In genomic region chr2:127220807-127221527, GRCh38 we compare ENCODE assay signal across 9 cellular contexts. TPM values are rescaled to one million over a fixed set of nuclear protein-coding genes. Genes with fewer than 3 reads are reported as not detected.
DNase-seq lines count a peak whose midpoint lies in the region; ATAC-seq, FAIRE-seq and TF ChIP-seq lines count a peak whose summit lies in the region.
"Had no signal": no experiment of that assay in that cellular context is flagged by ENCODE, and none has a peak within 500 bp of the region (broad histone marks: within the 10 kb centered on the region; RNA-seq: fewer than 3 reads in every experiment).

No MANE protein-coding gene starts in this region.

- no peaks in the 10 kb centered on the region for H3K9me2 ChIP-seq in GM23338 (ENCODE audit: insufficient read depth)

- TF ChIP-seq RAD21 in K562 (CRISPR knock-in tag; conservative IDR thresholded peaks at IDR 0.05 in 1 of 2, IDR thresholded peaks at IDR 0.05 in 1 of 2) = no peak

- no peaks in the 10 kb centered on the region for H3K9me1 ChIP-seq in K562 (ENCODE audit: control insufficient read depth, insufficient read depth, low read length)

- in situ Hi-C loops in K562 (cut with MboI) = no loop called here

- H3K27me3 Mint-ChIP-seq in GM23338 (ENCODE audit: insufficient read depth, low read depth, poor library complexity) (peaks cover 32% of the 10 kb centered on the region), mesothelial cell of epicardium (ENCODE audit: low read depth) (peaks cover 49% of the 10 kb centered on the region)

- no peak for TF ChIP-seq POLR2A in K562 (conservative IDR thresholded peaks at IDR 0.05)

- peaks cover 9% of the 10 kb centered on the region for H3K4me1 ChIP-seq in GM23338 (ENCODE audit: insufficient read depth)
- peaks cover 0 to 9% of the 10 kb centered on the region in 2 experiments; a peak in 2 of 5 replicates for H3K4me1 ChIP-seq in K562 (replicated peaks in 1 of 2; ENCODE audit: control insufficient read depth in 2 of 2, insufficient read depth in 2 of 2, low read length in 2 of 2)

- no TSS peak for BruUV-seq in K562 (replicated peaks; lab: Mats Ljungman, UMichigan)

- no peaks in the 10 kb centered on the region for H3K79me2 ChIP-seq in GM23338 (replicated peaks; ENCODE audit: insufficient read depth)
- no peaks in the 10 kb centered on the region for H3K79me2 ChIP-seq in K562 (ENCODE audit: control insufficient read depth, insufficient read depth, low read length)

- H3K27me3 ChIP-seq in GM23338 (ENCODE audit: insufficient read depth) (peaks cover 41% of the 10 kb centered on the region), K562 (ENCODE audit: control insufficient read depth in 2 of 2, insufficient read depth in 2 of 2, low read length in 2 of 2) (peaks cover 26 to 52% of the 10 kb centered on the region in 2 experiments)

- 9% methylated on average over 31 of the region's 31 CpGs for WGBS in K562 (ENCODE audit: insufficient coverage, low coverage, missing lambda C conversion rate)

- H4K20me1 ChIP-seq in GM23338 (replicated peaks; ENCODE audit: insufficient read depth) = no peaks in the 10 kb centered on the region; the same call in 1 of the 2 replicates
- H4K20me1 ChIP-seq in K562 (replicated peaks; ENCODE audit: control insufficient read depth, insufficient read depth, low read length) = no peaks in the 10 kb centered on the region

- H3K36me3 ChIP-seq in GM23338 (ENCODE audit: insufficient read depth) = no peaks in the 10 kb centered on the region
- no peaks in the 10 kb centered on the region for H3K36me3 ChIP-seq in K562 (ENCODE audit: control insufficient read depth, insufficient read depth, low read length)

- H3K9me3 Mint-ChIP-seq in GM23338 (no peaks in the 10 kb centered on the region), mesothelial cell of epicardium (peaks cover 12% of the 10 kb centered on the region)

- H3K4me1 Mint-ChIP-seq in GM23338 (peaks cover 27% of the 10 kb centered on the region), mesothelial cell of epicardium (peaks cover 21% of the 10 kb centered on the region)

- peak overlapping the region; percentile 97 for H2AFZ ChIP-seq in GM23338
- no peak overlapping the region for H2AFZ ChIP-seq in K562 (ENCODE audit: low read depth, low read length)

- H3K27ac ChIP-seq in GM23338 (ENCODE audit: low read depth) (no peak overlapping the region), K562 (ENCODE audit: extremely low read depth, low read depth, low read length) (no peak overlapping the region)

- peaks cover 6% of the 10 kb centered on the region; the same call in 1 of the 2 replicates for H3F3A ChIP-seq in GM23338 (replicated peaks; ENCODE audit: low read depth)

- no peak for FAIRE-seq in K562 (lab: Jason Lieb, UNC)

- TF ChIP-seq CTCF in GM23338 (conservative IDR thresholded peaks at IDR 0.05; ENCODE audit: low read depth in 2 of 2) (no peak), K562 (IDR thresholded peaks at IDR 0.05 in 2 of 3, conservative IDR thresholded peaks at IDR 0.05 in 1 of 3; ENCODE audit: insufficient read depth in 2 of 3, low read depth in 1 of 3, low read length in 3 of 3) (no peak), mesothelial cell of epicardium (IDR thresholded peaks at IDR 0.05; ENCODE audit: unreplicated experiment) (no peak)

- H3K9ac ChIP-seq in K562 (ENCODE audit: insufficient read depth in 1 of 2, low read depth in 2 of 2, low read length in 2 of 2) = no peak overlapping the region

- H3K4me2 ChIP-seq in GM23338 = peak overlapping the region; percentile 75
- no peak overlapping the region for H3K4me2 ChIP-seq in K562 (ENCODE audit: insufficient read depth, low read length)

- H3K9me3 ChIP-seq in K562 (replicated peaks; ENCODE audit: control insufficient read depth, insufficient read depth, low read depth, low read length) = no peaks in the 10 kb centered on the region

- POLR2A ChIA-PET in K562 (lab: Yijun Ruan, JAX) = interaction anchor here (0.7 kb wide), 1 partner anchor 188 kb away, joined by 3 read pairs; no protein-coding TSS in a partner anchor

- no peaks in the 10 kb centered on the region; the same call in 2 of the 3 replicates for H3K36me3 Mint-ChIP-seq in GM23338 (ENCODE audit: low read depth)
- H3K36me3 Mint-ChIP-seq in mesothelial cell of epicardium = no peaks in the 10 kb centered on the region

- H3K4me3 ChIP-seq in GM23338 = peak overlapping the region; percentile 57
- H3K4me3 ChIP-seq in K562 = no peak overlapping the region

- peak overlapping the region; percentile 81; the same call in 1 of the 2 replicates for H3K27ac Mint-ChIP-seq in GM23338
- H3K27ac Mint-ChIP-seq in mesothelial cell of epicardium = peak overlapping the region; percentile 95

- TF ChIP-seq EP300 in K562 (IDR thresholded peaks at IDR 0.05; ENCODE audit: low read length) = no peak

- intact Hi-C loops in K562 (cut with micrococcal nuclease) = no loop called here
- intact Hi-C loops in posterior cingulate gyrus (cut with DNase I) = no loop called here

- H3K4me3 Mint-ChIP-seq in GM23338 = peak overlapping the region; percentile 94
- peak overlapping the region; percentile 94 for H3K4me3 Mint-ChIP-seq in mesothelial cell of epicardium

- CTCF ChIA-PET in K562 (lab: Yijun Ruan, JAX; ENCODE audit: low intra/inter-chr PET ratio) = no interaction called here

- DNase-seq in AG08396 (ENCODE audit: low spot score) (peak; percentile 12), GM23338 (ENCODE audit: low spot score) (peak; percentile 75), K562 (ENCODE audit: extremely low read depth in 1 of 4, low spot score in 3 of 4) (no peak), mesothelial cell of epicardium (ENCODE audit: low spot score in 2 of 2, unreplicated experiment in 2 of 2) (no peak), posterior cingulate gyrus (no peak), NCI-H2081 treated with DMSO at 0.1 percent for 48 hours (lab: John Stamatoyannopoulos, UW) (no peak), HK-2 (ENCODE audit: unreplicated experiment) (no peak), activated gamma-delta T cell treated with Interleukin-2 at 50 U/mL for 16 hours (no peak)
- DNase-seq: stimulated activated CD4-positive, alpha-beta T cell treated with anti-CD3 and anti-CD28 coated beads, Interleukin-12 subunit alpha, Interleukin-12 subunit beta, amount 100 ng/mL, for 4 hours had no signal

- ATAC-seq in GM23338 (peak; percentile 49), K562 (peak; percentile 42; the same call in 2 of the 3 replicates)

TF ChIP-seq in GM23338, 12 proteins besides CTCF, POLR2A, EP300 and RAD21:
- TF ChIP-seq POLR2AphosphoS5 (IDR thresholded peaks at IDR 0.05; ENCODE audit: low read depth) = peak; percentile 44
- no peak for TF ChIP-seq STAT1 (IDR thresholded peaks at IDR 0.05; ENCODE audit: unreplicated experiment)
TF ChIP-seq in GM23338: peak in this region for 1.

TF ChIP-seq in K562, 482 proteins besides CTCF, POLR2A, EP300 and RAD21 (continues in another document):
- TF ChIP-seq NBN (IDR thresholded peaks at IDR 0.05; ENCODE audit: low read depth) (no peak), YBX1 (IDR thresholded peaks at IDR 0.05) (no peak), ZNF717 (CRISPR knock-in tag; IDR thresholded peaks at IDR 0.05) (no peak)

RNA-seq across cellular contexts. Expression of gene CYP27C1, which starts 0.9 kb away (rescaled TPM):
- total RNA-seq in GM23338 (2014; rRNA removed; shearing (Covaris generic)) = 2.9 and 3.0 TPM in 2 replicates
- 1.1 and 1.8 TPM in 2 replicates for polyA plus RNA-seq in GM23338 (2016; fragmentation: Nextera tagmentation; extraction: Ambion mirVana)
- total RNA-seq in K562 (2011; cell fraction: chromatin; rRNA removed; ENCODE audit: low replicate concordance) = not detected in 2 replicates
- not detected in 2 replicates for total RNA-seq in K562 (2011; cell fraction: nucleolus; rRNA removed)
- total RNA-seq in K562 (2011; cell fraction: nucleoplasm; rRNA removed) = not detected in 2 replicates
- not detected in 2 replicates for total RNA-seq in K562 (2014; rRNA removed)
- not detected in 2 replicates for total RNA-seq in K562 (2014; rRNA removed; fragmentation: Illumina TruSeq; extraction: Trizol)
- total RNA-seq in K562 (2015; rRNA removed; fragmentation: Illumina TruSeq; extraction: Trizol) = not detected in 2 replicates
- total RNA-seq in K562 (2021) = not detected in 2 replicates
- polyA plus RNA-seq in K562 (2011; rRNA removed) = not detected in 2 replicates
- not detected in 2 replicates for polyA plus RNA-seq in K562 (2011; cell fraction: cytosol; rRNA removed)
- polyA plus RNA-seq in K562 (2011; cell fraction: nucleus; rRNA removed) = not detected in 2 replicates
- not detected in 2 replicates for polyA plus RNA-seq in K562 (2012)
- polyA plus RNA-seq in K562 (2014; fragmentation: Illumina TruSeq; extraction: Trizol) = not detected in 2 replicates
- not detected for polyA plus RNA-seq in K562 (2014; fragmentation: Nextera tagmentation; extraction: Ambion mirVana)
- not detected in 2 replicates for polyA plus RNA-seq in K562 (2014; rRNA removed)
- not detected in 2 replicates for polyA minus RNA-seq in K562 (2011; rRNA and poly(A)+ RNA removed)
- polyA minus RNA-seq in K562 (2011; cell fraction: cytosol; rRNA and poly(A)+ RNA removed) = not detected in 2 replicates
- not detected in 2 replicates for polyA minus RNA-seq in K562 (2011; cell fraction: nucleus; rRNA and poly(A)+ RNA removed)
- total RNA-seq in mesothelial cell of epicardium = 4.0 to 4.5 TPM (median 4.1 TPM) in 3 replicates

Comparison
In these comparisons a context has a peak if more than half of its experiments do, and no peak if none do; other contexts are left out.
1. DNase-seq: peak in AG08396 (single experiment) and GM23338 (single experiment); none in K562 (0 of 4), mesothelial cell of epicardium (0 of 2), posterior cingulate gyrus (0 of 10), NCI-H2081 treated with DMSO at 0.1 percent for 48 hours (single experiment), HK-2 (single experiment) and activated gamma-delta T cell treated with Interleukin-2 at 50 U/mL for 16 hours (single experiment).